ENCODE assay signal across 8 cellular contexts in genomic region chr19:19531951-19532805, GRCh38. TPM values are rescaled to one million over a fixed set of nuclear protein-coding genes. Genes with fewer than 3 reads are reported as not detected.
DNase-seq lines count a peak whose midpoint lies in the region; ATAC-seq and TF ChIP-seq lines count a peak whose summit lies in the region.

No MANE protein-coding gene starts in this region.

- no peak overlapping the region for H3K4me2 ChIP-seq in mesenchymal stem cell (ENCODE audit: low read length, poor library complexity, severe bottlenecking)

- H3K4ac ChIP-seq in mesenchymal stem cell (ENCODE audit: low read depth in 1 of 2, low read length in 2 of 2): no peak overlapping the region

- H3K4me1 ChIP-seq in mesenchymal stem cell (ENCODE audit: control insufficient read depth, insufficient read depth, low read depth, low read length): peaks cover 12% of the 10 kb centered on the region

- no peak overlapping the region for H3K27ac ChIP-seq in mesenchymal stem cell (ENCODE audit: low read length, poor library complexity, severe bottlenecking)

- H2BK120ac ChIP-seq in mesenchymal stem cell (ENCODE audit: low read depth, low read length): no peak overlapping the region

- H3K79me1 ChIP-seq in mesenchymal stem cell (replicated peaks; ENCODE audit: low read length, poor library complexity, severe bottlenecking): peaks cover 7% of the 10 kb centered on the region

- CTCF ChIA-PET in activated CD4-positive, alpha-beta memory T cell treated with anti-CD3 and anti-CD28 coated beads, Interleukin-2, amount 10 ng/mL, durations not matched to agents 7 days and 5 days (lab: Charles Lee): interaction anchor here (0.5 to 3.2 kb wide), 35 partner anchors 9 to 427 kb away, joined by 3 to 34 read pairs (median 3); partner anchors contain the start of genes GMIP, NDUFA13, TSSK6 and ZNF101

- H3K9ac ChIP-seq in mesenchymal stem cell (ENCODE audit: low read length): no peak overlapping the region

- DNase-seq in AG09319 (ENCODE audit: extremely low read depth, low read depth) (no peak), GM20000 (ENCODE audit: low spot score) (peak; percentile 91), NCI-H446 (lab: John Stamatoyannopoulos, UW) (peak; percentile 44 to 84), ecto neural progenitor cell (ENCODE audit: low spot score) (peak; percentile 88), mesenchymal stem cell (peak; percentile 67)
- DNase-seq in activated CD4-positive, alpha-beta memory T cell treated with anti-CD3 and anti-CD28 coated beads, Interleukin-2, amount 10 ng/mL, durations not matched to agents 7 days and 5 days: peak; percentile 86
- DNase-seq in stimulated activated CD8-positive, alpha-beta memory T cell treated with anti-CD3 and anti-CD28 coated beads, Interleukin-15, amount 100 ng/mL, for 1 hour (ENCODE audit: low read depth): peak; percentile 86

- no peak overlapping the region for H3K23ac ChIP-seq in mesenchymal stem cell (ENCODE audit: low read length in 2 of 2)

- no peaks in the 10 kb centered on the region for H3K27me3 ChIP-seq in mesenchymal stem cell (ENCODE audit: control insufficient read depth in 1 of 2, insufficient read depth in 1 of 2, low read length in 2 of 2)

- no peak overlapping the region for H2AFZ ChIP-seq in mesenchymal stem cell (ENCODE audit: low read depth, low read length)

- POLR2A ChIA-PET in activated CD4-positive, alpha-beta memory T cell treated with anti-CD3 and anti-CD28 coated beads, Interleukin-2, amount 10 ng/mL, durations not matched to agents 7 days and 5 days (lab: Charles Lee): interaction anchor here (0.6 to 2.8 kb wide), 18 partner anchors 15 to 137 kb away, joined by 3 to 22 read pairs (median 4); partner anchors contain the start of genes ATP13A1, GMIP, NDUFA13 and PBX4

- H3K9me3 Mint-ChIP-seq in activated CD4-positive, alpha-beta memory T cell treated with anti-CD3 and anti-CD28 coated beads, Interleukin-2, amount 10 ng/mL, durations not matched to agents 7 days and 5 days: no peaks in the 10 kb centered on the region

- no peak overlapping the region for H3K4me3 ChIP-seq in mesenchymal stem cell (ENCODE audit: insufficient read depth in 1 of 2, low read depth in 1 of 2, low read length in 2 of 2)

- no peak overlapping the region for H2BK15ac ChIP-seq in mesenchymal stem cell (ENCODE audit: low read depth, poor library complexity, severe bottlenecking)

- peaks cover 13 to 48% of the 10 kb centered on the region in 2 experiments for H3K36me3 ChIP-seq in mesenchymal stem cell (ENCODE audit: control insufficient read depth in 1 of 2, insufficient read depth in 2 of 2, low read depth in 1 of 2, low read length in 2 of 2)

- no peak overlapping the region for H3K14ac ChIP-seq in mesenchymal stem cell (ENCODE audit: low read length in 2 of 2)

- H3K9me3 ChIP-seq in mesenchymal stem cell (ENCODE audit: control insufficient read depth, low read length): no peaks in the 10 kb centered on the region

- H3K18ac ChIP-seq in mesenchymal stem cell (ENCODE audit: low read depth in 1 of 2, low read length in 2 of 2): no peak overlapping the region

- H3K36me3 Mint-ChIP-seq in activated CD4-positive, alpha-beta memory T cell treated with anti-CD3 and anti-CD28 coated beads, Interleukin-2, amount 10 ng/mL, durations not matched to agents 7 days and 5 days (ENCODE audit: low read depth): peaks cover 15% of the 10 kb centered on the region

- WGBS in mesenchymal stem cell: 31% methylated on average over 48 of the region's 48 CpGs

- H3K4me3 Mint-ChIP-seq in activated CD4-positive, alpha-beta memory T cell treated with anti-CD3 and anti-CD28 coated beads, Interleukin-2, amount 10 ng/mL, durations not matched to agents 7 days and 5 days: no peak overlapping the region

- no peak for ATAC-seq in GM19324 (IDR thresholded peaks at IDR 0.05; ENCODE audit: low FRiP score, unreplicated experiment)

- H3K27ac Mint-ChIP-seq in activated CD4-positive, alpha-beta memory T cell treated with anti-CD3 and anti-CD28 coated beads, Interleukin-2, amount 10 ng/mL, durations not matched to agents 7 days and 5 days: no peak overlapping the region

- no peak overlapping the region for H4K8ac ChIP-seq in mesenchymal stem cell (ENCODE audit: low read length)

- TF ChIP-seq CTCF in AG09319 (IDR thresholded peaks at IDR 0.05; ENCODE audit: low read depth, low read length) (peak; percentile 97), GM20000 (IDR thresholded peaks at IDR 0.05; ENCODE audit: extremely low read depth, missing control alignments) (peak; percentile 99)

- no peak overlapping the region for H2BK5ac ChIP-seq in mesenchymal stem cell (ENCODE audit: low read depth, low read length, poor library complexity, severe bottlenecking)

- peaks cover 3% of the 10 kb centered on the region for H3K27me3 Mint-ChIP-seq in activated CD4-positive, alpha-beta memory T cell treated with anti-CD3 and anti-CD28 coated beads, Interleukin-2, amount 10 ng/mL, durations not matched to agents 7 days and 5 days

- H3K4me1 Mint-ChIP-seq in activated CD4-positive, alpha-beta memory T cell treated with anti-CD3 and anti-CD28 coated beads, Interleukin-2, amount 10 ng/mL, durations not matched to agents 7 days and 5 days: peaks cover 9% of the 10 kb centered on the region

- no peak overlapping the region for H4K91ac ChIP-seq in mesenchymal stem cell (ENCODE audit: low read length)

- no peak overlapping the region for H2BK12ac ChIP-seq in mesenchymal stem cell (ENCODE audit: low read length in 2 of 2)

- no peak overlapping the region for H2AK5ac ChIP-seq in mesenchymal stem cell (ENCODE audit: low read length, severe bottlenecking)

RNA-seq across cellular contexts. Expression of gene YJEFN3, which starts 3.5 kb away (rescaled TPM):
- 1 to 10 TPM; 8.2 to 8.7 TPM for total RNA-seq in activated CD4-positive, alpha-beta memory T cell treated with anti-CD3 and anti-CD28 coated beads, Interleukin-2, amount 10 ng/mL, durations not matched to agents 7 days and 5 days
- polyA plus RNA-seq in mesenchymal stem cell (2013, experiment 1 of 2): 2.1 TPM
- 1.7 TPM for polyA plus RNA-seq in mesenchymal stem cell (2013, experiment 2 of 2)

RNA-seq across cellular contexts. Expression of gene CILP2, which starts 5.9 kb away (rescaled TPM):
- under 1 TPM in 1 of 2 experiments, not detected in 1; 0.08 TPM for total RNA-seq in activated CD4-positive, alpha-beta memory T cell treated with anti-CD3 and anti-CD28 coated beads, Interleukin-2, amount 10 ng/mL, durations not matched to agents 7 days and 5 days
- 0.32 TPM for polyA plus RNA-seq in mesenchymal stem cell (2013, experiment 1 of 2)
- 0.23 TPM for polyA plus RNA-seq in mesenchymal stem cell (2013, experiment 2 of 2)

RNA-seq across cellular contexts. Expression of gene NDUFA13, which starts 16.2 kb away (rescaled TPM):
- 100 to 1,000 TPM; 371 to 388 TPM for total RNA-seq in activated CD4-positive, alpha-beta memory T cell treated with anti-CD3 and anti-CD28 coated beads, Interleukin-2, amount 10 ng/mL, durations not matched to agents 7 days and 5 days
- polyA plus RNA-seq in mesenchymal stem cell (2013, experiment 1 of 2): 201 TPM
- polyA plus RNA-seq in mesenchymal stem cell (2013, experiment 2 of 2): 201 TPM

RNA-seq across cellular contexts. Expression of gene TSSK6, which starts 16.8 kb away (rescaled TPM):
- 1 to 10 TPM; 5.3 to 5.7 TPM for total RNA-seq in activated CD4-positive, alpha-beta memory T cell treated with anti-CD3 and anti-CD28 coated beads, Interleukin-2, amount 10 ng/mL, durations not matched to agents 7 days and 5 days
- 0.61 TPM for polyA plus RNA-seq in mesenchymal stem cell (2013, experiment 1 of 2)
- polyA plus RNA-seq in mesenchymal stem cell (2013, experiment 2 of 2): 0.66 TPM
